In genomic region chr7:128347573-128348147, GRCh38 we compare ENCODE assay signal across 8 cellular contexts. TPM values are rescaled to one million over a fixed set of nuclear protein-coding genes. Genes with fewer than 3 reads are reported as not detected.
DNase-seq lines count a peak whose midpoint lies in the region; ATAC-seq, FAIRE-seq and TF ChIP-seq lines count a peak whose summit lies in the region.

No MANE protein-coding gene starts in this region.

- no peak overlapping the region for H3K27ac ChIP-seq in pancreas

- H3K27me3 ChIP-seq in pancreas: peaks cover 0 to 4% (median 0%) of the 10 kb centered on the region in 4 donors

- H3K4me3 ChIP-seq in fibroblast of the aortic adventitia (ENCODE audit: low read depth, low read length) (no peak overlapping the region), pancreas (no peak overlapping the region)

- H3K36me3 ChIP-seq in pancreas: no peaks in the 10 kb centered on the region

- DNase-seq in activated T-helper 1 cell treated with Interleukin-2 at 50 U/mL for 16 hours (ENCODE audit: low read depth) (peak; percentile 25), NCI-H2196 (lab: John Stamatoyannopoulos, UW; ENCODE audit: unreplicated experiment) (peak; percentile 58), fibroblast of the aortic adventitia (ENCODE audit: low read depth) (peak; percentile 65), pancreas (peak in 1 of 6 donors; percentile 65)
- DNase-seq in activated T-helper 1 cell treated with anti-CD3 and anti-CD28 coated beads, Interleukin-12 subunit alpha, Interleukin-12 subunit beta, Interleukin-2, Interleukin-4 antibody, amounts not matched to agents 30 ng/mL and 10 ng/mL and 1 ng/mL, durations not matched to agents 14 hours and 24 hours and 36 hours (ENCODE audit: low spot score): no peak
- DNase-seq in activated CD8-positive, alpha-beta memory T cell treated with anti-CD3 and anti-CD28 coated beads, Interleukin-2, amount 50 U/mL, for 48 hours: peak; percentile 73

- intact Hi-C loops in activated T-helper 1 cell treated with anti-CD3 and anti-CD28 coated beads, Interleukin-12 subunit alpha, Interleukin-12 subunit beta, Interleukin-2, Interleukin-4 antibody, amounts not matched to agents 30 ng/mL and 10 ng/mL and 1 ng/mL, durations not matched to agents 14 hours and 24 hours and 36 hours (cut with micrococcal nuclease): loop anchor here (1.0 to 10.0 kb wide), 3 partner anchors 40 to 213 kb away; no protein-coding TSS in a partner anchor
- intact Hi-C loops in pancreas (cut with DNase I): loop anchor here in 2 of 3 donors (5.0 kb wide), 2 partner anchors 35 to 40 kb away; no protein-coding TSS in a partner anchor

- H3K27ac Mint-ChIP-seq in activated T-helper 1 cell treated with anti-CD3 and anti-CD28 coated beads, Interleukin-12 subunit alpha, Interleukin-12 subunit beta, Interleukin-2, Interleukin-4 antibody, amounts not matched to agents 30 ng/mL and 10 ng/mL and 1 ng/mL, durations not matched to agents 14 hours and 24 hours and 36 hours: no peak overlapping the region

- TF ChIP-seq CTCF in fibroblast of the aortic adventitia (IDR thresholded peaks at IDR 0.05; ENCODE audit: insufficient read depth, low read length) (peak; percentile 78), pancreas (IDR thresholded peaks at IDR 0.05) (peak in 3 of 4 donors; percentile 20 to 29 (median 28))

- peaks cover 0 to 8% (median under 1%) of the 10 kb centered on the region in 3 donors for H3K4me1 ChIP-seq in pancreas

- ATAC-seq in pancreas (peak in 2 of 4 donors; percentile 26 to 43), GM18873 (IDR thresholded peaks at IDR 0.05; ENCODE audit: low FRiP score, unreplicated experiment) (no peak), HG02571 (IDR thresholded peaks at IDR 0.05; ENCODE audit: unreplicated experiment) (no peak)

- WGBS in pancreas, 2 donors: 3 to 13% methylated on average over 2 of the region's 2 CpGs

- H3K9me3 Mint-ChIP-seq in activated T-helper 1 cell treated with anti-CD3 and anti-CD28 coated beads, Interleukin-12 subunit alpha, Interleukin-12 subunit beta, Interleukin-2, Interleukin-4 antibody, amounts not matched to agents 30 ng/mL and 10 ng/mL and 1 ng/mL, durations not matched to agents 14 hours and 24 hours and 36 hours: no peaks in the 10 kb centered on the region

- H3K27me3 Mint-ChIP-seq in activated T-helper 1 cell treated with anti-CD3 and anti-CD28 coated beads, Interleukin-12 subunit alpha, Interleukin-12 subunit beta, Interleukin-2, Interleukin-4 antibody, amounts not matched to agents 30 ng/mL and 10 ng/mL and 1 ng/mL, durations not matched to agents 14 hours and 24 hours and 36 hours (ENCODE audit: insufficient read depth): peaks cover 37% of the 10 kb centered on the region

- H3K9me3 ChIP-seq in pancreas: no peaks in the 10 kb centered on the region

- no peak overlapping the region for H3K4me3 Mint-ChIP-seq in activated T-helper 1 cell treated with anti-CD3 and anti-CD28 coated beads, Interleukin-12 subunit alpha, Interleukin-12 subunit beta, Interleukin-2, Interleukin-4 antibody, amounts not matched to agents 30 ng/mL and 10 ng/mL and 1 ng/mL, durations not matched to agents 14 hours and 24 hours and 36 hours

- no peaks in the 10 kb centered on the region for H3K36me3 Mint-ChIP-seq in activated T-helper 1 cell treated with anti-CD3 and anti-CD28 coated beads, Interleukin-12 subunit alpha, Interleukin-12 subunit beta, Interleukin-2, Interleukin-4 antibody, amounts not matched to agents 30 ng/mL and 10 ng/mL and 1 ng/mL, durations not matched to agents 14 hours and 24 hours and 36 hours (ENCODE audit: low read depth)

- FAIRE-seq in pancreas (lab: Jason Lieb, UNC): no peak

- H3K4me1 Mint-ChIP-seq in activated T-helper 1 cell treated with anti-CD3 and anti-CD28 coated beads, Interleukin-12 subunit alpha, Interleukin-12 subunit beta, Interleukin-2, Interleukin-4 antibody, amounts not matched to agents 30 ng/mL and 10 ng/mL and 1 ng/mL, durations not matched to agents 14 hours and 24 hours and 36 hours (ENCODE audit: low read depth): peaks cover 9% of the 10 kb centered on the region

RNA-seq across cellular contexts. Expression of gene RBM28, which starts 4.0 kb away (rescaled TPM):
- total RNA-seq in activated T-helper 1 cell treated with anti-CD3 and anti-CD28 coated beads, Interleukin-12 subunit alpha, Interleukin-12 subunit beta, Interleukin-2, Interleukin-4 antibody, amounts not matched to agents 30 ng/mL and 10 ng/mL and 1 ng/mL, durations not matched to agents 14 hours and 24 hours and 36 hours: 77.0 and 80.1 TPM in 2 replicates
- total RNA-seq in fibroblast of the aortic adventitia (ENCODE audit: low replicate concordance) (14.7 and 66.7 TPM in 2 replicates), pancreas (10 to 100 TPM; 10.9 to 18.8 (median 16.1) TPM)
- 10 to 100 TPM; 26.3 to 31.8 TPM for polyA plus RNA-seq in pancreas

RNA-seq across cellular contexts. Expression of gene PRRT4, which starts 13.8 kb away (rescaled TPM):
- 0.10 and 0.21 TPM in 2 replicates for total RNA-seq in activated T-helper 1 cell treated with anti-CD3 and anti-CD28 coated beads, Interleukin-12 subunit alpha, Interleukin-12 subunit beta, Interleukin-2, Interleukin-4 antibody, amounts not matched to agents 30 ng/mL and 10 ng/mL and 1 ng/mL, durations not matched to agents 14 hours and 24 hours and 36 hours
- total RNA-seq in fibroblast of the aortic adventitia (ENCODE audit: low replicate concordance) (0.27 and 0.82 TPM in 2 replicates), pancreas (under 1 TPM in 2 of 6 donors, not detected in 4; 0.31 to 0.75 TPM)
- polyA plus RNA-seq in pancreas: under 1 TPM; 0.21 to 0.61 TPM
